8 cellular contexts compared by ENCODE assay signal in genomic region chr19:48634036-48634342, GRCh38. TPM values are rescaled to one million over a fixed set of nuclear protein-coding genes. Genes with fewer than 3 reads are reported as not detected.
A peak's percentile ranks its signal among the peaks of the same experiment; 100 is the strongest.
DNase-seq lines count a peak whose midpoint lies in the region; ATAC-seq, FAIRE-seq and TF ChIP-seq lines count a peak whose summit lies in the region.

No MANE protein-coding gene starts in this region.

- 17 to 44% (median 28%) methylated on average over 7 of the region's 7 CpGs for WGBS in small intestine, 3 donors

- H3K27me3 ChIP-seq in H7 (ENCODE audit: control insufficient read depth, insufficient read depth, low read length) (peaks cover 15% of the 10 kb centered on the region), small intestine (ENCODE audit: control insufficient read depth in 2 of 2, insufficient read depth in 2 of 2, low read length in 2 of 2) (no peaks in the 10 kb centered on the region)

- peaks cover 15 to 21% of the 10 kb centered on the region in 2 donors for H3K4me1 ChIP-seq in small intestine (ENCODE audit: control insufficient read depth in 2 of 2, insufficient read depth in 1 of 2, low read depth in 1 of 2, low read length in 1 of 2)

- peaks cover 2% of the 10 kb centered on the region for H3K36me3 ChIP-seq in H7 (replicated peaks; ENCODE audit: control insufficient read depth, insufficient read depth, low read length)
- no peaks in the 10 kb centered on the region for H3K36me3 ChIP-seq in small intestine (ENCODE audit: control insufficient read depth in 2 of 2, insufficient read depth in 2 of 2, low read length in 2 of 2)

- DNase-seq in H7 = no peak
- no peak for DNase-seq in fibroblast of villous mesenchyme (ENCODE audit: low read depth)
- DNase-seq in small intestine = no peak
- DNase-seq in mucosa of gallbladder (ENCODE audit: low spot score) = no peak
- DNase-seq in iPS-NIHi7 (ENCODE audit: extremely low spot score) = no peak

- no peaks in the 10 kb centered on the region for H3K9me3 ChIP-seq in small intestine (ENCODE audit: control insufficient read depth, low read depth)

- H3K4me3 ChIP-seq in H7 (ENCODE audit: insufficient read depth, low read depth, low read length) (0 out of 2 replicates have a peak overlapping the region, but pooled peaks have one; percentile 4), fibroblast of villous mesenchyme (ENCODE audit: low read depth, low read length) (peak overlapping the region; percentile 40), small intestine (ENCODE audit: low read depth in 1 of 2, low read length in 2 of 2) (peak overlapping the region in 1 of 2 donors; percentile 19)

- H3K27ac ChIP-seq in VCaP (peak overlapping the region; percentile 95), small intestine (ENCODE audit: low read depth in 1 of 2, low read length in 1 of 2) (peak overlapping the region; percentile 79 to 86)

- TF ChIP-seq CTCF in VCaP (conservative IDR thresholded peaks at IDR 0.05) (no peak), fibroblast of villous mesenchyme (IDR thresholded peaks at IDR 0.05; ENCODE audit: insufficient read depth, low read depth, low read length) (no peak)

- no peak for FAIRE-seq in small intestine (lab: Jason Lieb, UNC)

- ATAC-seq in GM21528 (IDR thresholded peaks at IDR 0.05; ENCODE audit: low FRiP score, unreplicated experiment) (no peak), GM19035 (IDR thresholded peaks at IDR 0.05; ENCODE audit: unreplicated experiment) (no peak)

RNA-seq across cellular contexts. Expression of gene DBP, which starts 3.2 kb away (rescaled TPM):
- 11.2 and 18.2 TPM in 2 replicates for total RNA-seq in H7 (2014; rRNA removed; shearing (Covaris generic))
- total RNA-seq in fibroblast of villous mesenchyme = 6.9 and 7.7 TPM in 2 replicates
- polyA plus RNA-seq in small intestine = 10 to 100 TPM; 12.5 to 40.3 (median 35.4) TPM
- 39.9 TPM for total RNA-seq in mucosa of gallbladder

RNA-seq across cellular contexts. Expression of gene CA11, which starts 12.0 kb away (rescaled TPM):
- total RNA-seq in H7 (2014; rRNA removed; shearing (Covaris generic)) = 10.8 and 24.0 TPM in 2 replicates
- total RNA-seq in fibroblast of villous mesenchyme (1.3 TPM in 2 replicates), mucosa of gallbladder (46.2 TPM)
- 10 to 100 TPM in 1 of 3 donors, 1 to 10 TPM in 2; 5.9 to 21.2 (median 7.1) TPM for polyA plus RNA-seq in small intestine

RNA-seq across cellular contexts. Expression of gene SPHK2, which starts 14.7 kb away (rescaled TPM):
- 10.9 and 26.4 TPM in 2 replicates for total RNA-seq in H7 (2014; rRNA removed; shearing (Covaris generic))
- 7.8 and 10.0 TPM in 2 replicates for total RNA-seq in fibroblast of villous mesenchyme
- 10 to 100 TPM; 46.8 to 85.7 (median 53.0) TPM for polyA plus RNA-seq in small intestine
- total RNA-seq in mucosa of gallbladder = 51.8 TPM

RNA-seq across cellular contexts. Expression of gene RPL18, which starts 15.0 kb away (rescaled TPM):
- total RNA-seq in H7 (2014; rRNA removed; shearing (Covaris generic)) = 3,978 and 5,156 TPM in 2 replicates
- total RNA-seq in fibroblast of villous mesenchyme (1,548 and 1,575 TPM in 2 replicates), mucosa of gallbladder (1,057 TPM)
- polyA plus RNA-seq in small intestine = 1,000 to 10,000 TPM; 2,250 to 3,184 (median 2,942) TPM

RNA-seq across cellular contexts. Expression of gene FAM83E, which starts 19.1 kb away (rescaled TPM):
- total RNA-seq in H7 (2014; rRNA removed; shearing (Covaris generic)) = 3.8 and 4.0 TPM in 2 replicates
- total RNA-seq in fibroblast of villous mesenchyme (0.32 and 1.3 TPM in 2 replicates), mucosa of gallbladder (143 TPM)
- 100 to 1,000 TPM in 1 of 3 donors, 10 to 100 TPM in 2; 76.6 to 104 (median 94.0) TPM for polyA plus RNA-seq in small intestine
